In the genomic region with DNA sequence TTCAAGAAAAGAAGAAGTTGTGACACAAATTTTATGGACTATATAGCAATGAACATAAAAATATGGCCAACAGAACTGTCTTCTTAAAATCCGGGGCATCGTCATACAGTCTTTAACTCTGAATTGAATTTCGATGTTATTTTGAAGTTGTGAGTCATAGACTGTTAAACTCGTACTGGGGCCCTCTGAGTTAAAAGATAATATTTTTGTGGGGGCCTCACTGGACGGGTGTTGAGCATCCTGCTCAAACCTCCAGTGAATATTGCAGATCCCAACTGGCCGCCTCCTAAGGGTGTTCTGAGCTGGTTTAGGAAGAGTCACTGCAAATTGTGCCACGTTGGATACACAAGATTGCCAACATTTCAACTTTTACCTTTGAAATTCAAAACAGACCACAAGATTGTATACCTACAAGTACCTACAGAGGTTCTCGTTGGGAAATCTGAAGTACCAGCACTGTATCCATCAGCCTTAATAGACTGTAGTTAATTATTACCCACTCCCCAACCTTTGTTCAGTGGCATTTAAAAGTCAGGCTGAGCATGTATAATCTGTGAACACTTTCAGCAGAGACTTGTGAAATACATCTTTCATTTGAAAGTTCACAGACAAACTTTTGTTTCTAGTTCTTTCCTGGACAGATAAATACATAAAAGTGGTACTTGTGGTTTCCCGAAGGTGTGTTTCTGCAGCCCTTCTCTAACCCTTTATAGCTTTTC, we compare ENCODE assay signal across 22 cellular contexts. TPM values are rescaled to one million over a fixed set of nuclear protein-coding genes. Genes with fewer than 3 reads are reported as not detected.
DNase-seq lines count a peak whose midpoint lies in the region; ATAC-seq, FAIRE-seq and TF ChIP-seq lines count a peak whose summit lies in the region.
"Had no signal": no experiment of that assay in that cellular context is flagged by ENCODE, and none has a peak within 500 bp of the region (broad histone marks: within the 10 kb centered on the region; RNA-seq: fewer than 3 reads in every experiment).

No MANE protein-coding gene starts in this region.

- WGBS in A549 (ENCODE audit: missing lambda C conversion rate) = 58% methylated on average over 9 of the region's 9 CpGs
- WGBS in HepG2 (ENCODE audit: low lambda C conversion rate) = under 1% methylated on average over 9 of the region's 9 CpGs
- 81 to 88% (median 86%) methylated on average over 9 of the region's 9 CpGs for WGBS in adrenal gland, 4 donors

- no peak for DNase-seq in A549 (ENCODE audit: low read depth in 1 of 2, low spot score in 1 of 2)
- peak; percentile 53 for DNase-seq in LoVo (ENCODE audit: low spot score)
- DNase-seq in HepG2 (ENCODE audit: low spot score) = peak; percentile 98
- DNase-seq in adrenal gland = no peak
- DNase-seq in NCI-H2081 (lab: John Stamatoyannopoulos, UW) = no peak
- no peak for DNase-seq in NCI-H345 (lab: John Stamatoyannopoulos, UW)
- DNase-seq: activated CD4-positive, alpha-beta T cell treated with anti-CD3 and anti-CD28 coated beads, Interleukin-2, amount 10 ng/mL, durations not matched to agents 24 days and 14 days; activated naive CD4-positive, alpha-beta T cell treated with Interleukin-2 at 50 U/mL for 16 hours; DMS79 treated with DMSO at 0.1 percent for 48 hours; HFFc6; kidney; MG63; midbrain; NCI-H1694; NCI-H226; stimulated activated naive B cell treated with anti-CD40 and anti-IgM and Interleukin-4, amounts not matched to agents 10 μg/mL and 1 μg/mL and 100 μg/mL, for 72 hours had no signal

- in situ Hi-C loops in HepG2 (cut with HindIII; ENCODE audit: extremely low pct_ligation_motif_present, low pct_unique_long_range_greater_than_20kb) = no loop called here

- POLR2A ChIA-PET in A549 (lab: Yijun Ruan, JAX) (no interaction called here), HepG2 (lab: Yijun Ruan, JAX) (interaction anchor here (1.3 to 1.5 kb wide), 3 partner anchors 10 to 51 kb away, joined by 3 to 7 read pairs (median 4); partner anchors contain the start of gene KLHL23)

- H3K4me3 ChIP-seq in A549 = no peak overlapping the region
- H3K4me3 ChIP-seq in HepG2 (replicated peaks in 1 of 3; ENCODE audit: insufficient read depth in 1 of 3, low read depth in 2 of 3, low read length in 3 of 3) = peak overlapping the region; percentile 25 to 35 (median 26); a peak in 5 of 6 replicates
- H3K4me3 ChIP-seq in adrenal gland = no peak overlapping the region
- H3K4me3 ChIP-seq: ascending aorta, MG63, right atrium auricular region, tibial nerve had no signal

- no peak for TF ChIP-seq RAD21 in A549 (conservative IDR thresholded peaks at IDR 0.05 in 1 of 2, IDR thresholded peaks at IDR 0.05 in 1 of 2)
- TF ChIP-seq RAD21 in HepG2 (CRISPR knock-in tag; IDR thresholded peaks at IDR 0.05) = no peak

- H3K4me2 ChIP-seq in A549 (peak overlapping the region; percentile 37), HepG2 (ENCODE audit: low read depth, low read length) (peak overlapping the region; percentile 65)

- H3K79me2 ChIP-seq in HepG2 (ENCODE audit: insufficient read depth, low read length) = no peaks in the 10 kb centered on the region

- FAIRE-seq in A549 (lab: Jason Lieb, UNC) (no peak), HepG2 (lab: Jason Lieb, UNC) (peak; percentile 93)
- FAIRE-seq: kidney had no signal

- TF ChIP-seq POLR2A in A549 (IDR thresholded peaks at IDR 0.05; ENCODE audit: low read length) (no peak), HepG2 (IDR thresholded peaks at IDR 0.05; ENCODE audit: insufficient read depth in 1 of 2, low read depth in 2 of 2, low read length in 2 of 2) (peak; percentile 15 to 37; a peak in 1 of 4 replicates), adrenal gland (IDR thresholded peaks at IDR 0.05) (no peak)

- peak overlapping the region; percentile 13; the same call in 1 of the 2 replicates for H3K9ac ChIP-seq in HepG2 (ENCODE audit: insufficient read depth, low read depth, low read length)

- BruUV-seq in HepG2 (replicated peaks; lab: Mats Ljungman, UMichigan) = TSS peak; percentile 71

- CTCF ChIA-PET in A549 (lab: Yijun Ruan, JAX) = no interaction called here
- CTCF ChIA-PET in HepG2 (lab: Yijun Ruan, JAX; ENCODE audit: low intra/inter-chr PET ratio, low total read pairs) = no interaction called here

- intact Hi-C loops in HepG2 (cut with micrococcal nuclease; ENCODE audit: unreplicated experiment) (loop anchor here (2.0 kb wide), 1 partner anchor 175 kb away; no protein-coding TSS in a partner anchor), adrenal gland (cut with DNase I) (no loop called here)

- peak overlapping the region; percentile 47 for H2AFZ ChIP-seq in HepG2 (ENCODE audit: low read length)

- peak in 1 of 2 experiments; percentile 61; a peak in 2 of 6 replicates for ATAC-seq in A549
- ATAC-seq in GM18511 (IDR thresholded peaks at IDR 0.05; ENCODE audit: unreplicated experiment) = peak; percentile 68
- ATAC-seq in HepG2 = peak; percentile 98
- no peak for ATAC-seq in HG02798 (IDR thresholded peaks at IDR 0.05; ENCODE audit: poor library complexity, unreplicated experiment)
- ATAC-seq: stimulated activated naive B cell treated with anti-CD40 and anti-IgM and Interleukin-4, amounts not matched to agents 10 μg/mL and 1 μg/mL and 100 μg/mL, for 72 hours had no signal

- H3K4me1 ChIP-seq in A549 = peaks cover 11% of the 10 kb centered on the region; the same call in 2 of the 3 replicates
- H3K4me1 ChIP-seq in HepG2 (ENCODE audit: insufficient read depth, low read length) = peaks cover 65% of the 10 kb centered on the region
- H3K4me1 ChIP-seq in adrenal gland (replicated peaks in 1 of 2) = no peaks in the 10 kb centered on the region
- H3K4me1 ChIP-seq: ascending aorta, right atrium auricular region, tibial nerve had no signal

- no peaks in the 10 kb centered on the region for H3K9me3 ChIP-seq in A549
- no peaks in the 10 kb centered on the region for H3K9me3 ChIP-seq in HepG2 (ENCODE audit: low read length)
- H3K9me3 ChIP-seq in adrenal gland (replicated peaks in 1 of 3) = no peaks in the 10 kb centered on the region
- H3K9me3 ChIP-seq: ascending aorta, MG63, neutrophil, right atrium auricular region had no signal

- H3K36me3 ChIP-seq in HepG2 (replicated peaks in 1 of 2; ENCODE audit: control insufficient read depth in 1 of 2, insufficient read depth in 2 of 2, low read length in 2 of 2) (no peaks in the 10 kb centered on the region), adrenal gland (replicated peaks in 1 of 2) (no peaks in the 10 kb centered on the region)
- H3K36me3 ChIP-seq: ascending aorta, MG63, neutrophil, right atrium auricular region had no signal

- H3K27me3 ChIP-seq in HepG2 (ENCODE audit: control insufficient read depth in 1 of 2, insufficient read depth in 2 of 2, low read length in 2 of 2) = no peaks in the 10 kb centered on the region
- no peaks in the 10 kb centered on the region for H3K27me3 ChIP-seq in adrenal gland
- H3K27me3 ChIP-seq: ascending aorta, MG63, neutrophil, right atrium auricular region, tibial nerve had no signal

- no peak for TF ChIP-seq CTCF in A549 (IDR thresholded peaks at IDR 0.05)
- TF ChIP-seq CTCF in HepG2 (CRISPR knock-in tag; IDR thresholded peaks at IDR 0.05) = no peak
- TF ChIP-seq CTCF in adrenal gland (IDR thresholded peaks at IDR 0.05) = no peak

- no peak overlapping the region for H3K27ac ChIP-seq in A549
- H3K27ac ChIP-seq in HepG2 (ENCODE audit: extremely low read length, insufficient read depth, low read length) = peak overlapping the region; percentile 69
- no peak overlapping the region for H3K27ac ChIP-seq in adrenal gland
- H3K27ac ChIP-seq: ascending aorta, neutrophil, right atrium auricular region, tibial nerve had no signal

- no peak for TF ChIP-seq EP300 in A549 (IDR thresholded peaks at IDR 0.05)
- peak in 1 of 2 experiments; percentile 87; a peak in 2 of 4 replicates for TF ChIP-seq EP300 in HepG2 (IDR thresholded peaks at IDR 0.05; ENCODE audit: low read depth in 2 of 2, low read length in 2 of 2)
- no peak; the same call in 1 of the 2 replicates for TF ChIP-seq EP300 in HepG2 (CRISPR knock-in tag; IDR thresholded peaks at IDR 0.05; ENCODE audit: borderline replicate concordance)

- no peaks in the 10 kb centered on the region for H4K20me1 ChIP-seq in HepG2 (ENCODE audit: insufficient read depth, low read length)

RNA-seq across cellular contexts. Expression of gene KLHL23, which starts 27.8 kb away (rescaled TPM):
- polyA plus RNA-seq in A549 (2011; rRNA removed) (19.6 and 22.9 TPM in 2 replicates), A549 (2017; fragmentation: RNase III; extraction: RNeasy Plus Mini Kit Qiagen cat#74134 plus additional on column Dnase treatment) (10.1 to 11.0 TPM (median 10.8 TPM) in 3 replicates), HepG2 (2011; rRNA removed) (23.2 and 26.1 TPM in 2 replicates), adrenal gland (1 to 10 TPM; 1.5 to 2.5 (median 1.9) TPM)
- 5.0 and 7.0 TPM in 2 replicates for polyA plus RNA-seq in A549 (2012; cell fraction: cytosol; rRNA removed)
- 2.3 and 2.9 TPM in 2 replicates for polyA plus RNA-seq in A549 (2012; cell fraction: nucleus; rRNA removed)
- 8.4 and 10.5 TPM in 2 replicates for polyA minus RNA-seq in A549 (2011; rRNA and poly(A)+ RNA removed)
- total RNA-seq in HepG2 (2016; rRNA removed; fragmentation: Illumina TruSeq; extraction: Trizol) (52.4 and 70.4 TPM in 2 replicates), adrenal gland (1 to 10 TPM in 6 of 8 donors, under 1 TPM in 2; 0.61 to 4.0 (median 2.1) TPM)
- total RNA-seq in HepG2 (2016; cell fraction: cytosol; rRNA removed; fragmentation: Illumina TruSeq; extraction: Trizol; ENCODE audit: low read depth) = 3.8 and 4.0 TPM in 2 replicates
- 53.0 and 76.0 TPM in 2 replicates for total RNA-seq in HepG2 (2016; cell fraction: insoluble cytoplasmic fraction; rRNA removed; fragmentation: Illumina TruSeq; extraction: Trizol)
- 21.1 and 22.5 TPM in 2 replicates for total RNA-seq in HepG2 (2016; cell fraction: membrane; rRNA removed; fragmentation: Illumina TruSeq; extraction: Trizol)
- total RNA-seq in HepG2 (2016; cell fraction: nucleus; rRNA removed; fragmentation: Illumina TruSeq; extraction: Trizol) = 36.3 and 42.1 TPM in 2 replicates
- polyA plus RNA-seq in HepG2 (2011; cell fraction: cytosol; rRNA removed) = 10.9 and 22.4 TPM in 2 replicates
- 8.3 and 11.2 TPM in 2 replicates for polyA plus RNA-seq in HepG2 (2011; cell fraction: nucleus; rRNA removed)
- polyA plus RNA-seq in HepG2 (2012) = 30.0 and 30.2 TPM in 2 replicates
- 1.9 and 2.2 TPM in 2 replicates for polyA plus RNA-seq in HepG2 (2016; cell fraction: cytosol; fragmentation: Illumina TruSeq; extraction: Trizol; ENCODE audit: low read depth)
- 48.0 and 49.5 TPM in 2 replicates for polyA plus RNA-seq in HepG2 (2016; cell fraction: insoluble cytoplasmic fraction; fragmentation: Illumina TruSeq; extraction: Trizol; ENCODE audit: low read depth)
- polyA plus RNA-seq in HepG2 (2016; cell fraction: membrane; fragmentation: Illumina TruSeq; extraction: Trizol; ENCODE audit: low read depth) = 9.5 and 10.3 TPM in 2 replicates
- 30.0 and 37.3 TPM in 2 replicates for polyA plus RNA-seq in HepG2 (2016; cell fraction: nucleus; fragmentation: Illumina TruSeq; extraction: Trizol; ENCODE audit: insufficient read depth, low read depth)
- polyA minus RNA-seq in HepG2 (2011; rRNA and poly(A)+ RNA removed; ENCODE audit: low replicate concordance) = 5.5 and 20.6 TPM in 2 replicates
- 40.3 and 63.9 TPM in 2 replicates for polyA minus RNA-seq in HepG2 (2011; cell fraction: cytosol; rRNA and poly(A)+ RNA removed)
- 38.0 and 58.4 TPM in 2 replicates for polyA minus RNA-seq in HepG2 (2011; cell fraction: nucleus; rRNA and poly(A)+ RNA removed)

RNA-seq across cellular contexts. Expression of gene SSB, which starts 37.3 kb away (rescaled TPM):
- polyA plus RNA-seq in A549 (2011; rRNA removed) (129 and 253 TPM in 2 replicates), A549 (2017; fragmentation: RNase III; extraction: RNeasy Plus Mini Kit Qiagen cat#74134 plus additional on column Dnase treatment) (246 to 255 TPM (median 253 TPM) in 3 replicates), HepG2 (2011; rRNA removed) (77.0 and 109 TPM in 2 replicates), adrenal gland (100 to 1,000 TPM in 1 of 3 donors, 10 to 100 TPM in 2; 66.1 to 210 (median 72.6) TPM)
- 56.1 and 78.0 TPM in 2 replicates for polyA plus RNA-seq in A549 (2012; cell fraction: cytosol; rRNA removed)
- polyA plus RNA-seq in A549 (2012; cell fraction: nucleus; rRNA removed) = 29.5 and 55.5 TPM in 2 replicates
- polyA minus RNA-seq in A549 (2011; rRNA and poly(A)+ RNA removed) = 17.1 and 28.3 TPM in 2 replicates
- total RNA-seq in HepG2 (2016; rRNA removed; fragmentation: Illumina TruSeq; extraction: Trizol) (208 and 344 TPM in 2 replicates), adrenal gland (10 to 100 TPM; 30.1 to 82.9 (median 70.6) TPM)
- 22.0 and 26.1 TPM in 2 replicates for total RNA-seq in HepG2 (2016; cell fraction: cytosol; rRNA removed; fragmentation: Illumina TruSeq; extraction: Trizol; ENCODE audit: low read depth)
- total RNA-seq in HepG2 (2016; cell fraction: insoluble cytoplasmic fraction; rRNA removed; fragmentation: Illumina TruSeq; extraction: Trizol) = 224 and 344 TPM in 2 replicates
- 39.4 and 51.5 TPM in 2 replicates for total RNA-seq in HepG2 (2016; cell fraction: membrane; rRNA removed; fragmentation: Illumina TruSeq; extraction: Trizol)
- 156 and 161 TPM in 2 replicates for total RNA-seq in HepG2 (2016; cell fraction: nucleus; rRNA removed; fragmentation: Illumina TruSeq; extraction: Trizol)
- polyA plus RNA-seq in HepG2 (2011; cell fraction: cytosol; rRNA removed) = 38.7 and 50.8 TPM in 2 replicates
- polyA plus RNA-seq in HepG2 (2011; cell fraction: nucleus; rRNA removed) = 66.2 and 105 TPM in 2 replicates
- polyA plus RNA-seq in HepG2 (2012) = 157 and 209 TPM in 2 replicates
- polyA plus RNA-seq in HepG2 (2016; cell fraction: cytosol; fragmentation: Illumina TruSeq; extraction: Trizol; ENCODE audit: low read depth) = 19.2 and 19.3 TPM in 2 replicates
- polyA plus RNA-seq in HepG2 (2016; cell fraction: insoluble cytoplasmic fraction; fragmentation: Illumina TruSeq; extraction: Trizol; ENCODE audit: low read depth) = 441 and 470 TPM in 2 replicates
- polyA plus RNA-seq in HepG2 (2016; cell fraction: membrane; fragmentation: Illumina TruSeq; extraction: Trizol; ENCODE audit: low read depth) = 30.3 and 34.1 TPM in 2 replicates
- 324 and 340 TPM in 2 replicates for polyA plus RNA-seq in HepG2 (2016; cell fraction: nucleus; fragmentation: Illumina TruSeq; extraction: Trizol; ENCODE audit: insufficient read depth, low read depth)
- 7.8 and 10.0 TPM in 2 replicates for polyA minus RNA-seq in HepG2 (2011; rRNA and poly(A)+ RNA removed; ENCODE audit: low replicate concordance)
- polyA minus RNA-seq in HepG2 (2011; cell fraction: cytosol; rRNA and poly(A)+ RNA removed) = 30.6 and 40.2 TPM in 2 replicates
- 102 and 107 TPM in 2 replicates for polyA minus RNA-seq in HepG2 (2011; cell fraction: nucleus; rRNA and poly(A)+ RNA removed)

Comparison
In these comparisons a context has a peak if more than half of its experiments do, and no peak if none do; other contexts are left out.
1. DNase-seq: peak in LoVo (single experiment) and HepG2 (single experiment); none in A549 (0 of 2), adrenal gland (0 of 7), NCI-H2081 (0 of 2) and NCI-H345 (single experiment).
2. H3K4me3 ChIP-seq: peak in HepG2 (3 of 3); none in A549 (single experiment) and adrenal gland (0 of 4).
3. POLR2A ChIP-seq: peak in HepG2 (2 of 2); none in A549 (single experiment) and adrenal gland (0 of 2).
4. Of the 38 proteins assayed by ChIP-seq in both HepG2 and A549: peak only in HepG2: CEBPB, FOSL2, HDAC2, KDM5A, PHF8, POLR2A and 1 more; only in A549: none; in both: none; in neither: 29; mixed calls (peak in some experiments, not most) for 2.